Comparison of ENCODE assay signal across 18 cellular contexts in the genomic region with DNA sequence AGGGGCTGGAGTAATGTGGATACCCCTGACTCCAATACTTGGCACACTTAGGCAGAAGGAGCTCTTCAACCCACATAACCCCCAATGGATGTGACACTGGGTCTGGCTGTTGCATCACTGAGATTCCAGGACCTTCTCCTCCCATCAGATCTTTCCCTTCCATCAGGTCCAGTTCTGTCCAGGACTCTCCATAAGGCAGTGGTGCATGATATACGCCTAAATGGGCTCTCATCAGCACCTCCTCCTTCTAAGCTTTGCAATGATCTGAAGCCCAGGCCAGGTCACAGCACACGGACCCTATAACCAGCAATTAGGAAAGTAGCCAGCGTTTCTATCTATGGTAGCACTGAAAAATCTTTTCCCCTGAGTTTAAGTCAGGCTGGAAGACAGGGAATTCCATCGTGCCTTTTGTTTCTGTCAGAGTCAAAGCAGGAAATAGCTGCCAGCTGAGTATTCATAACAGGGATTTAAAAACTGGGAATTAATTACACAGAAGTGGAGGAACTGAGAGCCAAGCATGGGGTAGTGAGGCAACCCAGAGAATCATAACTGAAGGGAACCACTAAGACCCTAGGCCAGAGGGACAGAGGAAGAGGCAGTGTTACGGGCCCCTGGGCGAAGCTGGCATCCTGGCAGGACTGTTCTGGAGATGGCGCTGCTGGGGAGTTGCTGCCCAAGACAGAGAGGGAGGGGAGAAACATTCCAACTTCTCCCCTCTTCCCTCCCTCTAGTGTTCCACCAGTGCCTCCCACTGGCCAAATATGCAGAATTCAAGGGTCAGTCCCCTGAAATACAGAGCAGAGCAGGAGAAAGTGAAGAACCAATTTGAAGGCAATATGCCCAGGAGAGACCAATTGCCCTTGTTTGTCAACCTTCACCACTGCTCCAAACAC. TPM values are rescaled to one million over a fixed set of nuclear protein-coding genes. Genes with fewer than 3 reads are reported as not detected.
DNase-seq lines count a peak whose midpoint lies in the region; ATAC-seq, FAIRE-seq and TF ChIP-seq lines count a peak whose summit lies in the region.
"Had no signal": no experiment of that assay in that cellular context is flagged by ENCODE, and none has a peak within 500 bp of the region (broad histone marks: within the 10 kb centered on the region; RNA-seq: fewer than 3 reads in every experiment).

No MANE protein-coding gene starts in this region.

- H3K4me3 ChIP-seq in AG10803 (ENCODE audit: low read length) = no peak overlapping the region
- no peak overlapping the region for H3K4me3 ChIP-seq in keratinocyte (ENCODE audit: control insufficient read depth in 2 of 3, extremely low read depth in 1 of 3, insufficient read depth in 2 of 3, low read depth in 1 of 3, low read length in 3 of 3)
- no peak overlapping the region for H3K4me3 ChIP-seq in esophagus muscularis mucosa

- DNase-seq in AG10803 (ENCODE audit: low read depth) (peak; percentile 74), HCEC 1CT (peak; percentile 66), astrocyte of the hippocampus (ENCODE audit: low read depth, low spot score) (peak; percentile 15), keratinocyte (ENCODE audit: low read depth, low spot score) (no peak), type B pancreatic cell (ENCODE audit: extremely low spot score, unreplicated experiment) (no peak), esophagus muscularis mucosa (ENCODE audit: extremely low spot score) (no peak), GM12892 (ENCODE audit: insufficient read length) (no peak)
- DNase-seq: activated naive CD4-positive, alpha-beta T cell treated with anti-CD3 and anti-CD28 coated beads, Interleukin-2, amount 10 ng/mL, durations not matched to agents 7 days and 5 days; CD8-positive, alpha-beta memory T cell; KBM-7; NCI-H2171 treated with DMSO at 0.1 percent for 48 hours; stimulated activated CD4-positive, alpha-beta T cell treated with anti-CD3 and anti-CD28 coated beads, Interleukin-2, amount 100 ng/mL, for 24 hours; T-helper 9 cell had no signal

- no peak overlapping the region for H3K4me2 ChIP-seq in keratinocyte (ENCODE audit: control insufficient read depth, extremely low read depth, insufficient read depth, low read depth, low read length)

- TF ChIP-seq CTCF in AG10803 (conservative IDR thresholded peaks at IDR 0.05; ENCODE audit: low read length) (peak; percentile 14; the same call in 1 of the 2 replicates), keratinocyte (optimal IDR thresholded peaks at IDR 0.05 in 1 of 3, IDR thresholded peaks at IDR 0.05 in 1 of 3, conservative IDR thresholded peaks at IDR 0.05 in 1 of 3; ENCODE audit: extremely low read depth in 1 of 3, insufficient read depth in 2 of 3, low read length in 3 of 3) (peak in 1 of 3 experiments; percentile 23), type B pancreatic cell (conservative IDR thresholded peaks at IDR 0.05) (no peak), esophagus muscularis mucosa (IDR thresholded peaks at IDR 0.05) (no peak)

- intact Hi-C loops in esophagus muscularis mucosa (cut with DNase I) = no loop called here

- no peaks in the 10 kb centered on the region for H3K27me3 ChIP-seq in keratinocyte (ENCODE audit: control insufficient read depth, extremely low read depth, insufficient read depth, low read length)
- H3K27me3 ChIP-seq in esophagus muscularis mucosa = no peaks in the 10 kb centered on the region

- H3K36me3 Mint-ChIP-seq in type B pancreatic cell = no peaks in the 10 kb centered on the region
- H3K36me3 Mint-ChIP-seq: activated naive CD4-positive, alpha-beta T cell treated with anti-CD3 and anti-CD28 coated beads, Interleukin-2, amount 10 ng/mL, durations not matched to agents 7 days and 5 days; memory B cell had no signal

- H3K27ac Mint-ChIP-seq in type B pancreatic cell = no peak overlapping the region
- H3K27ac Mint-ChIP-seq: activated naive CD4-positive, alpha-beta T cell treated with anti-CD3 and anti-CD28 coated beads, Interleukin-2, amount 10 ng/mL, durations not matched to agents 7 days and 5 days; CD8-positive, alpha-beta memory T cell; memory B cell; stimulated activated memory B cell treated with anti-CD40 and anti-IgM and Interleukin-4, amounts not matched to agents 10 μg/mL and 1 μg/mL and 100 μg/mL, for 72 hours had no signal

- no peaks in the 10 kb centered on the region for H3K9me3 ChIP-seq in keratinocyte (ENCODE audit: control insufficient read depth, low read depth, low read length)
- no peaks in the 10 kb centered on the region for H3K9me3 ChIP-seq in esophagus muscularis mucosa

- H3K4me3 Mint-ChIP-seq in type B pancreatic cell = no peak overlapping the region
- H3K4me3 Mint-ChIP-seq: activated naive CD4-positive, alpha-beta T cell treated with anti-CD3 and anti-CD28 coated beads, Interleukin-2, amount 10 ng/mL, durations not matched to agents 7 days and 5 days; CD8-positive, alpha-beta memory T cell; memory B cell; stimulated activated memory B cell treated with anti-CD40 and anti-IgM and Interleukin-4, amounts not matched to agents 10 μg/mL and 1 μg/mL and 100 μg/mL, for 72 hours had no signal

- H3K79me2 ChIP-seq in keratinocyte (ENCODE audit: control insufficient read depth, insufficient read depth, low read length) = no peaks in the 10 kb centered on the region

- ATAC-seq in GM21717 (IDR thresholded peaks at IDR 0.05; ENCODE audit: unreplicated experiment) = no peak
- ATAC-seq: Panc1; stimulated activated memory B cell treated with anti-CD40 and anti-IgM and Interleukin-4, amounts not matched to agents 10 μg/mL and 1 μg/mL and 100 μg/mL, for 72 hours had no signal

- TF ChIP-seq EP300 in esophagus muscularis mucosa (IDR thresholded peaks at IDR 0.05) = no peak

- H2AFZ ChIP-seq in keratinocyte (ENCODE audit: control insufficient read depth, low read length) = no peak overlapping the region

- H3K4me1 ChIP-seq in keratinocyte (ENCODE audit: control insufficient read depth, extremely low read depth, insufficient read depth, low read length) = no peaks in the 10 kb centered on the region
- peaks cover 0 to 13% (median 11%) of the 10 kb centered on the region in 4 donors for H3K4me1 ChIP-seq in esophagus muscularis mucosa

- H3K36me3 ChIP-seq in keratinocyte (ENCODE audit: control insufficient read depth in 2 of 2, extremely low read depth in 1 of 2, insufficient read depth in 2 of 2, low read length in 2 of 2) = no peaks in the 10 kb centered on the region
- H3K36me3 ChIP-seq in esophagus muscularis mucosa = no peaks in the 10 kb centered on the region

- TF ChIP-seq POLR2A in esophagus muscularis mucosa (IDR thresholded peaks at IDR 0.05; ENCODE audit: low read depth) = no peak
- TF ChIP-seq POLR2A in GM12892 (IDR thresholded peaks at IDR 0.05; ENCODE audit: low read depth, low read length) = no peak

- no peak overlapping the region for H3K9ac ChIP-seq in keratinocyte (ENCODE audit: control insufficient read depth, extremely low read depth, insufficient read depth, low read length)

- H4K20me1 ChIP-seq in keratinocyte (ENCODE audit: control insufficient read depth, extremely low read depth, insufficient read depth, low read length) = no peaks in the 10 kb centered on the region

- no peaks in the 10 kb centered on the region for H3K9me3 Mint-ChIP-seq in type B pancreatic cell
- H3K9me3 Mint-ChIP-seq: activated naive CD4-positive, alpha-beta T cell treated with anti-CD3 and anti-CD28 coated beads, Interleukin-2, amount 10 ng/mL, durations not matched to agents 7 days and 5 days; CD8-positive, alpha-beta memory T cell; memory B cell; stimulated activated memory B cell treated with anti-CD40 and anti-IgM and Interleukin-4, amounts not matched to agents 10 μg/mL and 1 μg/mL and 100 μg/mL, for 72 hours had no signal

- no peaks in the 10 kb centered on the region for H3K27me3 Mint-ChIP-seq in type B pancreatic cell
- H3K27me3 Mint-ChIP-seq: stimulated activated memory B cell treated with anti-CD40 and anti-IgM and Interleukin-4, amounts not matched to agents 10 μg/mL and 1 μg/mL and 100 μg/mL, for 72 hours had no signal

- FAIRE-seq in keratinocyte (lab: Jason Lieb, UNC) (peak; percentile 32), GM12892 (lab: Jason Lieb, UNC) (no peak)
- FAIRE-seq: GM19239 had no signal

- dilution Hi-C loops in keratinocyte (cut with MboI; ENCODE audit: extremely low pct_ligation_motif_present, low sequenced_read_pairs) = no loop called here

- no peaks in the 10 kb centered on the region for H3K4me1 Mint-ChIP-seq in type B pancreatic cell (ENCODE audit: unreplicated experiment)
- H3K4me1 Mint-ChIP-seq: activated naive CD4-positive, alpha-beta T cell treated with anti-CD3 and anti-CD28 coated beads, Interleukin-2, amount 10 ng/mL, durations not matched to agents 7 days and 5 days; CD8-positive, alpha-beta memory T cell; memory B cell; stimulated activated memory B cell treated with anti-CD40 and anti-IgM and Interleukin-4, amounts not matched to agents 10 μg/mL and 1 μg/mL and 100 μg/mL, for 72 hours had no signal

- H3K27ac ChIP-seq in keratinocyte (ENCODE audit: control insufficient read depth, insufficient read depth, low read length) = no peak overlapping the region
- no peak overlapping the region for H3K27ac ChIP-seq in esophagus muscularis mucosa (replicated peaks in 1 of 4)

- 57% methylated on average over 7 of the region's 7 CpGs for WGBS in esophagus muscularis mucosa

- no peaks in the 10 kb centered on the region for H3K9me1 ChIP-seq in keratinocyte (ENCODE audit: control insufficient read depth, extremely low read depth, insufficient read depth, low read length)

RNA-seq across cellular contexts. Expression of a gene that starts 37.5 kb away (rescaled TPM):
- polyA plus RNA-seq in keratinocyte = 3.1 to 12.7 TPM (median 11.8 TPM) in 3 replicates
- 117 TPM for polyA plus RNA-seq in keratinocyte (2011; ENCODE audit: low read depth)
- polyA plus RNA-seq in keratinocyte (2011; cell fraction: cytosol; rRNA removed) = 2.5 and 4.4 TPM in 2 replicates
- 8.2 and 14.0 TPM in 2 replicates for polyA plus RNA-seq in keratinocyte (2011; cell fraction: nucleus; rRNA removed)
- polyA plus RNA-seq in keratinocyte (2012; ENCODE audit: low replicate concordance) = 4.5 and 28.1 TPM in 2 replicates
- 0.10 to 6.2 TPM (median 4.8 TPM) in 3 replicates for polyA minus RNA-seq in keratinocyte
- polyA minus RNA-seq in keratinocyte (2011; cell fraction: cytosol; rRNA and poly(A)+ RNA removed) = 1.7 TPM
- 6.4 and 12.5 TPM in 2 replicates for polyA minus RNA-seq in keratinocyte (2011; cell fraction: nucleus; rRNA and poly(A)+ RNA removed)
- 21.2 and 42.7 TPM in 2 replicates for total RNA-seq in type B pancreatic cell (ENCODE audit: low replicate concordance)
- total RNA-seq in esophagus muscularis mucosa = under 1 TPM; under 0.01 to 0.33 (median 0.15) TPM
- polyA plus RNA-seq in GM12892 (2012; ENCODE audit: missing spikeins) = 0.13 TPM

Comparison
In these comparisons a context has a peak if more than half of its experiments do, and no peak if none do; other contexts are left out.
1. DNase-seq: peak in AG10803 (single experiment), HCEC 1CT (single experiment) and astrocyte of the hippocampus (single experiment); none in keratinocyte (single experiment), type B pancreatic cell (single experiment), esophagus muscularis mucosa (single experiment) and GM12892 (single experiment).
2. RNA of a gene that starts 37.5 kb away (total RNA-seq): 21.2 to 42.7 TPM in type B pancreatic cell; under 0.01 to 0.33 TPM in esophagus muscularis mucosa; every median in the first group is over 10 times any median in the second.